22 cellular contexts compared by ENCODE assay signal in genomic region chr19:42124386-42124901, GRCh38. TPM values are rescaled to one million over a fixed set of nuclear protein-coding genes. Genes with fewer than 3 reads are reported as not detected.
A peak's percentile ranks its signal among the peaks of the same experiment; 100 is the strongest.
DNase-seq lines count a peak whose midpoint lies in the region; ATAC-seq, FAIRE-seq and TF ChIP-seq lines count a peak whose summit lies in the region.
"Had no signal": no experiment of that assay in that cellular context is flagged by ENCODE, and none has a peak within 500 bp of the region (broad histone marks: within the 10 kb centered on the region; RNA-seq: fewer than 3 reads in every experiment).

No MANE protein-coding gene starts in this region.

- peaks cover 2% of the 10 kb centered on the region for H3K9me3 Mint-ChIP-seq in activated CD8-positive, alpha-beta T cell treated with anti-CD3 and anti-CD28 coated beads for 36 hours
- H3K9me3 Mint-ChIP-seq in activated CD8-positive, alpha-beta T cell treated with anti-CD3 and anti-CD28 coated beads, Interleukin-2, amount 10 ng/mL, durations not matched to agents 7 days and 5 days (ENCODE audit: insufficient read depth), result no peaks in the 10 kb centered on the region
- H3K9me3 Mint-ChIP-seq in activated B cell treated with CpG ODN at 0.5 μM for 24 hours (no peaks in the 10 kb centered on the region), natural killer cell (no peaks in the 10 kb centered on the region)
- H3K9me3 Mint-ChIP-seq in naive thymus-derived CD8-positive, alpha-beta T cell, result no peaks in the 10 kb centered on the region
- H3K9me3 Mint-ChIP-seq in activated T-helper 1 cell treated with anti-CD3 and anti-CD28 coated beads, Interleukin-12 subunit alpha, Interleukin-12 subunit beta, Interleukin-2, Interleukin-4 antibody, amounts not matched to agents 30 ng/mL and 10 ng/mL and 1 ng/mL, durations not matched to agents 14 hours and 24 hours and 36 hours, result no peaks in the 10 kb centered on the region
- H3K9me3 Mint-ChIP-seq: activated naive CD4-positive, alpha-beta T cell treated with anti-CD3 and anti-CD28 coated beads, Interleukin-2, amount 50 U/mL, for 72 hours had no signal

- peaks cover 31% of the 10 kb centered on the region for H3K36me3 Mint-ChIP-seq in activated CD8-positive, alpha-beta T cell treated with anti-CD3 and anti-CD28 coated beads for 36 hours (ENCODE audit: low read depth)
- peaks cover 15% of the 10 kb centered on the region for H3K36me3 Mint-ChIP-seq in activated CD8-positive, alpha-beta T cell treated with anti-CD3 and anti-CD28 coated beads, Interleukin-2, amount 10 ng/mL, durations not matched to agents 7 days and 5 days (ENCODE audit: low read depth)
- H3K36me3 Mint-ChIP-seq in activated B cell treated with CpG ODN at 0.5 μM for 24 hours (ENCODE audit: low read depth), result peaks cover 91% of the 10 kb centered on the region
- H3K36me3 Mint-ChIP-seq in naive thymus-derived CD8-positive, alpha-beta T cell, result peaks cover 0 to 19% (median 2%) of the 10 kb centered on the region in 3 donors
- no peaks in the 10 kb centered on the region for H3K36me3 Mint-ChIP-seq in natural killer cell
- peaks cover 33% of the 10 kb centered on the region for H3K36me3 Mint-ChIP-seq in activated T-helper 1 cell treated with anti-CD3 and anti-CD28 coated beads, Interleukin-12 subunit alpha, Interleukin-12 subunit beta, Interleukin-2, Interleukin-4 antibody, amounts not matched to agents 30 ng/mL and 10 ng/mL and 1 ng/mL, durations not matched to agents 14 hours and 24 hours and 36 hours (ENCODE audit: low read depth)

- intact Hi-C loops in activated CD8-positive, alpha-beta T cell treated with anti-CD3 and anti-CD28 coated beads for 36 hours (cut with micrococcal nuclease), result no loop called here
- intact Hi-C loops in activated B cell treated with CpG ODN at 0.5 μM for 24 hours (cut with micrococcal nuclease) (no loop called here), natural killer cell (cut with micrococcal nuclease) (no loop called here)
- intact Hi-C loops in activated T-helper 1 cell treated with anti-CD3 and anti-CD28 coated beads, Interleukin-12 subunit alpha, Interleukin-12 subunit beta, Interleukin-2, Interleukin-4 antibody, amounts not matched to agents 30 ng/mL and 10 ng/mL and 1 ng/mL, durations not matched to agents 14 hours and 24 hours and 36 hours (cut with micrococcal nuclease), result loop anchor here (5.0 kb wide), 2 partner anchors 237 to 298 kb away; no protein-coding TSS in a partner anchor

- TF ChIP-seq CTCF in activated CD8-positive, alpha-beta T cell treated with anti-CD3 and anti-CD28 coated beads for 36 hours (IDR thresholded peaks at IDR 0.05), result no peak
- TF ChIP-seq CTCF in activated B cell treated with CpG ODN at 0.5 μM for 24 hours (IDR thresholded peaks at IDR 0.05) (no peak), natural killer cell (IDR thresholded peaks at IDR 0.05) (no peak), Peyer's patch (IDR thresholded peaks at IDR 0.05) (no peak)

- no peaks in the 10 kb centered on the region for H3K36me3 ChIP-seq in Peyer's patch
- H3K36me3 ChIP-seq: spleen, transverse colon had no signal

- peaks cover 72% of the 10 kb centered on the region for H3K4me1 Mint-ChIP-seq in activated CD8-positive, alpha-beta T cell treated with anti-CD3 and anti-CD28 coated beads for 36 hours (ENCODE audit: low read depth)
- H3K4me1 Mint-ChIP-seq in activated CD8-positive, alpha-beta T cell treated with anti-CD3 and anti-CD28 coated beads, Interleukin-2, amount 10 ng/mL, durations not matched to agents 7 days and 5 days (ENCODE audit: low read depth), result peaks cover 65% of the 10 kb centered on the region
- H3K4me1 Mint-ChIP-seq in activated B cell treated with CpG ODN at 0.5 μM for 24 hours, result peaks cover 97% of the 10 kb centered on the region
- peaks cover 48 to 91% (median 77%) of the 10 kb centered on the region in 4 donors for H3K4me1 Mint-ChIP-seq in naive thymus-derived CD8-positive, alpha-beta T cell
- H3K4me1 Mint-ChIP-seq in natural killer cell, result peaks cover 12 to 51% of the 10 kb centered on the region in 2 donors
- H3K4me1 Mint-ChIP-seq in activated T-helper 1 cell treated with anti-CD3 and anti-CD28 coated beads, Interleukin-12 subunit alpha, Interleukin-12 subunit beta, Interleukin-2, Interleukin-4 antibody, amounts not matched to agents 30 ng/mL and 10 ng/mL and 1 ng/mL, durations not matched to agents 14 hours and 24 hours and 36 hours (ENCODE audit: low read depth), result peaks cover 50% of the 10 kb centered on the region

- H3K4me3 Mint-ChIP-seq in activated CD8-positive, alpha-beta T cell treated with anti-CD3 and anti-CD28 coated beads for 36 hours, result no peak overlapping the region
- H3K4me3 Mint-ChIP-seq in activated CD8-positive, alpha-beta T cell treated with anti-CD3 and anti-CD28 coated beads, Interleukin-2, amount 10 ng/mL, durations not matched to agents 7 days and 5 days, result no peak overlapping the region
- H3K4me3 Mint-ChIP-seq in activated B cell treated with CpG ODN at 0.5 μM for 24 hours, result peak overlapping the region; percentile 80
- peak overlapping the region in 4 of 10 donors; percentile 4 to 44 (median 20) for H3K4me3 Mint-ChIP-seq in naive thymus-derived CD8-positive, alpha-beta T cell
- no peak overlapping the region for H3K4me3 Mint-ChIP-seq in natural killer cell
- no peak overlapping the region for H3K4me3 Mint-ChIP-seq in activated T-helper 1 cell treated with anti-CD3 and anti-CD28 coated beads, Interleukin-12 subunit alpha, Interleukin-12 subunit beta, Interleukin-2, Interleukin-4 antibody, amounts not matched to agents 30 ng/mL and 10 ng/mL and 1 ng/mL, durations not matched to agents 14 hours and 24 hours and 36 hours

- FAIRE-seq in GM12892 (lab: Jason Lieb, UNC), result peak; percentile 50
- FAIRE-seq: D721Med, K562 had no signal

- TF ChIP-seq POLR2A in GM12892 (IDR thresholded peaks at IDR 0.05; ENCODE audit: low read depth, low read length) (no peak), Peyer's patch (IDR thresholded peaks at IDR 0.05) (no peak)

- H3K9me3 ChIP-seq in Peyer's patch, result no peaks in the 10 kb centered on the region
- H3K9me3 ChIP-seq: spleen, transverse colon had no signal

- H3K4me3 ChIP-seq in Peyer's patch, result no peak overlapping the region
- H3K4me3 ChIP-seq: K562, spleen, transverse colon had no signal

- CTCF ChIA-PET in activated CD8-positive, alpha-beta T cell treated with anti-CD3 and anti-CD28 coated beads for 36 hours (lab: Charles Lee), result interaction anchor here (0.6 to 9.9 kb wide), 12 partner anchors 8 to 172 kb away, joined by 3 to 112 read pairs (median 5); partner anchors contain the start of gene POU2F2
- CTCF ChIA-PET in activated CD8-positive, alpha-beta T cell treated with anti-CD3 and anti-CD28 coated beads, Interleukin-2, amount 10 ng/mL, durations not matched to agents 7 days and 5 days (lab: Charles Lee), result interaction anchor here (0.8 to 7.7 kb wide), 13 partner anchors 9 to 1339 kb away, joined by 3 to 65 read pairs (median 6); partner anchors contain the start of gene POU2F2
- CTCF ChIA-PET in activated B cell treated with CpG ODN at 0.5 μM for 24 hours (lab: Charles Lee), result interaction anchor here (0.8 to 22.2 kb wide), 3 partner anchors 8 to 77 kb away, joined by 3 to 426 read pairs (median 41); partner anchors contain the start of gene POU2F2

- H3K27me3 Mint-ChIP-seq in activated CD8-positive, alpha-beta T cell treated with anti-CD3 and anti-CD28 coated beads for 36 hours, result no peaks in the 10 kb centered on the region
- H3K27me3 Mint-ChIP-seq in activated CD8-positive, alpha-beta T cell treated with anti-CD3 and anti-CD28 coated beads, Interleukin-2, amount 10 ng/mL, durations not matched to agents 7 days and 5 days (ENCODE audit: low read depth), result no peaks in the 10 kb centered on the region
- H3K27me3 Mint-ChIP-seq in activated B cell treated with CpG ODN at 0.5 μM for 24 hours (no peaks in the 10 kb centered on the region), natural killer cell (ENCODE audit: low read depth in 2 of 2) (no peaks in the 10 kb centered on the region)
- no peaks in the 10 kb centered on the region for H3K27me3 Mint-ChIP-seq in naive thymus-derived CD8-positive, alpha-beta T cell
- no peaks in the 10 kb centered on the region for H3K27me3 Mint-ChIP-seq in activated T-helper 1 cell treated with anti-CD3 and anti-CD28 coated beads, Interleukin-12 subunit alpha, Interleukin-12 subunit beta, Interleukin-2, Interleukin-4 antibody, amounts not matched to agents 30 ng/mL and 10 ng/mL and 1 ng/mL, durations not matched to agents 14 hours and 24 hours and 36 hours (ENCODE audit: insufficient read depth)

- peak overlapping the region in 1 of 4 donors; percentile 85 for H3K27ac ChIP-seq in Peyer's patch
- H3K27ac ChIP-seq: epithelial cell of prostate, transverse colon had no signal

- H3K27me3 ChIP-seq in Peyer's patch, result no peaks in the 10 kb centered on the region

- DNase-seq in activated CD8-positive, alpha-beta T cell treated with anti-CD3 and anti-CD28 coated beads for 36 hours, result no peak
- no peak for DNase-seq in activated CD8-positive, alpha-beta T cell treated with anti-CD3 and anti-CD28 coated beads, Interleukin-2, amount 10 ng/mL, durations not matched to agents 7 days and 5 days
- DNase-seq in GM12892 (ENCODE audit: insufficient read length) (no peak), activated B cell treated with CpG ODN at 0.5 μM for 24 hours (no peak), natural killer cell (no peak), Peyer's patch (no peak)
- DNase-seq in naive thymus-derived CD8-positive, alpha-beta T cell, result no peak
- DNase-seq in activated T-helper 1 cell treated with anti-CD3 and anti-CD28 coated beads, Interleukin-12 subunit alpha, Interleukin-12 subunit beta, Interleukin-2, Interleukin-4 antibody, amounts not matched to agents 30 ng/mL and 10 ng/mL and 1 ng/mL, durations not matched to agents 14 hours and 24 hours and 36 hours (ENCODE audit: low spot score), result no peak
- DNase-seq: activated T-cell treated with anti-CD3 and anti-CD28 coated beads for 4 hours; H7; mesenchymal stem cell; MV-4-11; NCI-H1694 treated with DMSO at 0.1 percent for 48 hours; retina; spleen; stimulated activated CD4-positive, alpha-beta T cell treated with anti-CD3 and anti-CD28 coated beads, Interleukin-4, amount 100 ng/mL, for 1 hour; transverse colon had no signal

- H3K27ac Mint-ChIP-seq in activated CD8-positive, alpha-beta T cell treated with anti-CD3 and anti-CD28 coated beads for 36 hours, result peak overlapping the region; percentile 67
- H3K27ac Mint-ChIP-seq in activated CD8-positive, alpha-beta T cell treated with anti-CD3 and anti-CD28 coated beads, Interleukin-2, amount 10 ng/mL, durations not matched to agents 7 days and 5 days, result no peak overlapping the region
- H3K27ac Mint-ChIP-seq in activated B cell treated with CpG ODN at 0.5 μM for 24 hours (peak overlapping the region; percentile 96), natural killer cell (no peak overlapping the region)
- H3K27ac Mint-ChIP-seq in naive thymus-derived CD8-positive, alpha-beta T cell, result peak overlapping the region; percentile 38 to 98 (median 80)
- no peak overlapping the region for H3K27ac Mint-ChIP-seq in activated T-helper 1 cell treated with anti-CD3 and anti-CD28 coated beads, Interleukin-12 subunit alpha, Interleukin-12 subunit beta, Interleukin-2, Interleukin-4 antibody, amounts not matched to agents 30 ng/mL and 10 ng/mL and 1 ng/mL, durations not matched to agents 14 hours and 24 hours and 36 hours

- peaks cover 0 to 40% (median 23%) of the 10 kb centered on the region in 4 donors for H3K4me1 ChIP-seq in Peyer's patch

- POLR2A ChIA-PET in activated CD8-positive, alpha-beta T cell treated with anti-CD3 and anti-CD28 coated beads for 36 hours (lab: Charles Lee), result interaction anchor here (0.7 to 3.2 kb wide), 3 partner anchors 8 to 178 kb away, joined by 3 to 22 read pairs (median 8); partner anchors contain the start of genes PAFAH1B3, POU2F2, PRR19 and ZNF574
- POLR2A ChIA-PET in activated CD8-positive, alpha-beta T cell treated with anti-CD3 and anti-CD28 coated beads, Interleukin-2, amount 10 ng/mL, durations not matched to agents 7 days and 5 days (lab: Charles Lee), result no interaction called here
- POLR2A ChIA-PET in activated B cell treated with CpG ODN at 0.5 μM for 24 hours (lab: Charles Lee), result interaction anchor here (0.6 to 24.6 kb wide), 10 partner anchors 3 to 1347 kb away, joined by 3 to 1230 read pairs (median 6); partner anchors contain the start of genes GSK3A, POU2F2, RAB4B and ZNF574
- POLR2A ChIA-PET in naive thymus-derived CD8-positive, alpha-beta T cell (lab: Charles Lee), result interaction anchor here (0.7 to 1.6 kb wide), 4 partner anchors 14 to 299 kb away, joined by 4 to 5 read pairs (median 5); partner anchors contain the start of gene ZNF574

- no peak for ATAC-seq in activated CD8-positive, alpha-beta T cell treated with anti-CD3 and anti-CD28 coated beads for 36 hours
- no peak for ATAC-seq in activated CD8-positive, alpha-beta T cell treated with anti-CD3 and anti-CD28 coated beads, Interleukin-2, amount 10 ng/mL, durations not matched to agents 7 days and 5 days
- ATAC-seq in activated B cell treated with CpG ODN at 0.5 μM for 24 hours (ENCODE audit: low read depth) (no peak), natural killer cell (no peak)
- no peak for ATAC-seq in naive thymus-derived CD8-positive, alpha-beta T cell
- ATAC-seq: activated naive CD4-positive, alpha-beta T cell treated with anti-CD3 and anti-CD28 coated beads, Interleukin-2, amount 50 U/mL, for 72 hours; K562 had no signal

RNA-seq across cellular contexts. Expression of gene POU2F2, which starts 7.8 kb away (rescaled TPM):
- 10 to 100 TPM; 37.7 to 40.7 TPM for total RNA-seq in activated CD8-positive, alpha-beta T cell treated with anti-CD3 and anti-CD28 coated beads for 36 hours
- 10 to 100 TPM; 15.7 to 16.3 TPM for total RNA-seq in activated CD8-positive, alpha-beta T cell treated with anti-CD3 and anti-CD28 coated beads, Interleukin-2, amount 10 ng/mL, durations not matched to agents 7 days and 5 days
- polyA plus RNA-seq in GM12892 (2012; ENCODE audit: missing spikeins), result 21.0 TPM
- total RNA-seq in activated B cell treated with CpG ODN at 0.5 μM for 24 hours (508 and 577 TPM in 2 replicates), natural killer cell (10 to 100 TPM; 27.3 to 40.8 (median 29.3) TPM), Peyer's patch (10 to 100 TPM in 1 of 4 donors, 1 to 10 TPM in 2, under 1 TPM in 1; 0.88 to 30.5 (median 3.2) TPM)
- total RNA-seq in naive thymus-derived CD8-positive, alpha-beta T cell, result 10 to 100 TPM; 85.0 to 88.5 TPM
- 1 to 10 TPM; 2.4 to 6.6 (median 4.7) TPM for polyA plus RNA-seq in naive thymus-derived CD8-positive, alpha-beta T cell
- 64.0 and 65.8 TPM in 2 replicates for total RNA-seq in activated T-helper 1 cell treated with anti-CD3 and anti-CD28 coated beads, Interleukin-12 subunit alpha, Interleukin-12 subunit beta, Interleukin-2, Interleukin-4 antibody, amounts not matched to agents 30 ng/mL and 10 ng/mL and 1 ng/mL, durations not matched to agents 14 hours and 24 hours and 36 hours
- total RNA-seq: A172 had no signal

RNA-seq across cellular contexts. Expression of gene ZNF574, which starts 48.5 kb away (rescaled TPM):
- 10 to 100 TPM; 12.4 to 12.8 TPM for total RNA-seq in activated CD8-positive, alpha-beta T cell treated with anti-CD3 and anti-CD28 coated beads for 36 hours
- 10 to 100 TPM; 14.0 to 14.3 TPM for total RNA-seq in activated CD8-positive, alpha-beta T cell treated with anti-CD3 and anti-CD28 coated beads, Interleukin-2, amount 10 ng/mL, durations not matched to agents 7 days and 5 days
- polyA plus RNA-seq in GM12892 (2012; ENCODE audit: missing spikeins), result 3.2 TPM
- 27.7 and 29.6 TPM in 2 replicates for total RNA-seq in activated B cell treated with CpG ODN at 0.5 μM for 24 hours
- total RNA-seq in naive thymus-derived CD8-positive, alpha-beta T cell, result 10 to 100 TPM; 18.3 to 20.8 TPM
- 10 to 100 TPM in 1 of 3 donors, 1 to 10 TPM in 2; 7.8 to 21.5 (median 8.0) TPM for polyA plus RNA-seq in naive thymus-derived CD8-positive, alpha-beta T cell
- total RNA-seq in natural killer cell, result 10 to 100 TPM; 21.6 to 23.7 (median 23.1) TPM
- total RNA-seq in activated T-helper 1 cell treated with anti-CD3 and anti-CD28 coated beads, Interleukin-12 subunit alpha, Interleukin-12 subunit beta, Interleukin-2, Interleukin-4 antibody, amounts not matched to agents 30 ng/mL and 10 ng/mL and 1 ng/mL, durations not matched to agents 14 hours and 24 hours and 36 hours, result 17.5 and 17.8 TPM in 2 replicates
- 10 to 100 TPM; 11.0 to 24.2 (median 17.0) TPM for total RNA-seq in Peyer's patch

RNA-seq across cellular contexts. Expression of gene GRIK5, which starts 54.4 kb away (rescaled TPM):
- total RNA-seq in activated CD8-positive, alpha-beta T cell treated with anti-CD3 and anti-CD28 coated beads for 36 hours, result under 1 TPM; 0.63 to 0.95 TPM
- under 1 TPM; 0.37 to 0.73 TPM for total RNA-seq in activated CD8-positive, alpha-beta T cell treated with anti-CD3 and anti-CD28 coated beads, Interleukin-2, amount 10 ng/mL, durations not matched to agents 7 days and 5 days
- not detected for polyA plus RNA-seq in GM12892 (2012; ENCODE audit: missing spikeins)
- total RNA-seq in activated B cell treated with CpG ODN at 0.5 μM for 24 hours (0.09 and 0.15 TPM in 2 replicates), natural killer cell (1 to 10 TPM in 1 of 3 donors, under 1 TPM in 1, not detected in 1; 0.31 to 2.1 TPM), Peyer's patch (1 to 10 TPM in 2 of 4 donors, under 1 TPM in 2; 0.57 to 7.4 (median 0.89) TPM)
- under 1 TPM; 0.25 to 0.34 TPM for total RNA-seq in naive thymus-derived CD8-positive, alpha-beta T cell
- not detected for polyA plus RNA-seq in naive thymus-derived CD8-positive, alpha-beta T cell
- total RNA-seq in activated T-helper 1 cell treated with anti-CD3 and anti-CD28 coated beads, Interleukin-12 subunit alpha, Interleukin-12 subunit beta, Interleukin-2, Interleukin-4 antibody, amounts not matched to agents 30 ng/mL and 10 ng/mL and 1 ng/mL, durations not matched to agents 14 hours and 24 hours and 36 hours, result 3.9 TPM in 2 replicates

Comparison
In these comparisons a context has a peak if more than half of its experiments do, and no peak if none do; other contexts are left out.
1. H3K27ac Mint-ChIP-seq: peak in activated CD8-positive, alpha-beta T cell treated with anti-CD3 and anti-CD28 coated beads for 36 hours (single experiment), activated B cell treated with CpG ODN at 0.5 μM for 24 hours (single experiment) and naive thymus-derived CD8-positive, alpha-beta T cell (10 of 10); none in activated CD8-positive, alpha-beta T cell treated with anti-CD3 and anti-CD28 coated beads, Interleukin-2, amount 10 ng/mL, durations not matched to agents 7 days and 5 days (single experiment), natural killer cell (0 of 2) and activated T-helper 1 cell treated with anti-CD3 and anti-CD28 coated beads, Interleukin-12 subunit alpha, Interleukin-12 subunit beta, Interleukin-2, Interleukin-4 antibody, amounts not matched to agents 30 ng/mL and 10 ng/mL and 1 ng/mL, durations not matched to agents 14 hours and 24 hours and 36 hours (single experiment).